In the genomic region with DNA sequence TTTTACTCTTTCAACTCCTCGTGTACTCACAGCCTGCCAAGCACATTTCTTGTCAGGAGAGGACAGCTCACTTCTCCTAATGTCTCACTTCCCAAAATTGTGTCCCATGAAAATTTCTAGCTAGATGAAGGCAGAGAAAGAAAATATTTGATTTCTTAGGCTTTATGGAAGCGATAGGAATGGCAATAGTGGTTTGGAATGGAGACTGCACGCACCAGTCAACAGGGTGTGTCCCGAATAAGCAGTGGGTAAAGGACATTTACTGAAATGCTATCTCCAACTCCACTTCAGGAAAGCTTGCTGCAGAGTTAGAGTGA, we compare ENCODE assay signal across 1 cellular context.
TF ChIP-seq lines count a peak whose summit lies in the region.

No MANE protein-coding gene starts in this region.

TF ChIP-seq in HEK293, 187 proteins besides CTCF, POLR2A, EP300 and RAD21 (continued from another document):
- TF ChIP-seq, protein P1, sequence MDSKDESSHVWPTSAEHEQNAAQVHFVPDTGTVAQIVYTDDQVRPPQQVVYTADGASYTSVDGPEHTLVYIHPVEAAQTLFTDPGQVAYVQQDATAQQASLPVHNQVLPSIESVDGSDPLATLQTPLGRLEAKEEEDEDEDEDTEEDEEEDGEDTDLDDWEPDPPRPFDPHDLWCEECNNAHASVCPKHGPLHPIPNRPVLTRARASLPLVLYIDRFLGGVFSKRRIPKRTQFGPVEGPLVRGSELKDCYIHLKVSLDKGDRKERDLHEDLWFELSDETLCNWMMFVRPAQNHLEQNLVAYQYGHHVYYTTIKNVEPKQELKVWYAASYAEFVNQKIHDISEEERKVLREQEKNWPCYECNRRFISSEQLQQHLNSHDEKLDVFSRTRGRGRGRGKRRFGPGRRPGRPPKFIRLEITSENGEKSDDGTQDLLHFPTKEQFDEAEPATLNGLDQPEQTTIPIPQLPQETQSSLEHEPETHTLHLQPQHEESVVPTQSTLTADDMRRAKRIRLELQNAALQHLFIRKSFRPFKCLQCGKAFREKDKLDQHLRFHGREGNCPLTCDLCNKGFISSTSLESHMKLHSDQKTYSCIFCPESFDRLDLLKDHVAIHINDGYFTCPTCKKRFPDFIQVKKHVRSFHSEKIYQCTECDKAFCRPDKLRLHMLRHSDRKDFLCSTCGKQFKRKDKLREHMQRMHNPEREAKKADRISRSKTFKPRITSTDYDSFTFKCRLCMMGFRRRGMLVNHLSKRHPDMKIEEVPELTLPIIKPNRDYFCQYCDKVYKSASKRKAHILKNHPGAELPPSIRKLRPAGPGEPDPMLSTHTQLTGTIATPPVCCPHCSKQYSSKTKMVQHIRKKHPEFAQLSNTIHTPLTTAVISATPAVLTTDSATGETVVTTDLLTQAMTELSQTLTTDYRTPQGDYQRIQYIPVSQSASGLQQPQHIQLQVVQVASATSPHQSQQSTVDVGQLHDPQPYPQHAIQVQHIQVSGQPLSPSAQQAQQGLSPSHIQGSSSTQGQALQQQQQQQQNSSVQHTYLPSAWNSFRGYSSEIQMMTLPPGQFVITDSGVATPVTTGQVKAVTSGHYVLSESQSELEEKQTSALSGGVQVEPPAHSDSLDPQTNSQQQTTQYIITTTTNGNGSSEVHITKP (tag by site-specific recombination; IDR thresholded peaks at IDR 0.05) = peak; percentile 66; the same call in 1 of the 2 replicates
- TF ChIP-seq ZNF501 (tag by site-specific recombination; IDR thresholded peaks at IDR 0.05) (0 out of 2 replicates have a peak, but pooled peaks have one; percentile 73), SP7 (tag by site-specific recombination; IDR thresholded peaks at IDR 0.05) (0 out of 2 replicates have a peak, but pooled peaks have one; percentile 21)
